Comparison of ENCODE assay signal across 8 cellular contexts in genomic region chr10:28984431-28984830, GRCh38.
DNase-seq lines count a peak whose midpoint lies in the region; ATAC-seq and TF ChIP-seq lines count a peak whose summit lies in the region.

No MANE protein-coding gene starts in this region.

- no peak overlapping the region for H2AFZ ChIP-seq in GM23248

- in situ Hi-C loops in GM23248 (cut with MboI) = no loop called here

- no peak overlapping the region for H3K9ac ChIP-seq in GM23248
- no peak overlapping the region for H3K9ac ChIP-seq in colonic mucosa (ENCODE audit: low read depth in 2 of 2, low read length in 2 of 2)

- H3K4me3 Mint-ChIP-seq in Calu3 (ENCODE audit: low read depth, unreplicated experiment) = peak overlapping the region; percentile 7

- H3K27me3 ChIP-seq in GM23248 (replicated peaks; ENCODE audit: insufficient read depth) = no peaks in the 10 kb centered on the region; the same call in 1 of the 2 replicates
- no peaks in the 10 kb centered on the region for H3K27me3 ChIP-seq in colonic mucosa

- intact Hi-C loops in Calu3 (cut with micrococcal nuclease; ENCODE audit: unreplicated experiment) = loop anchor here (5.0 kb wide), 1 partner anchor 102 kb away; no protein-coding TSS in a partner anchor
- intact Hi-C loops in colonic mucosa (cut with DNase I) = no loop called here

- H3K27me3 Mint-ChIP-seq in Calu3 (ENCODE audit: unreplicated experiment) = no peaks in the 10 kb centered on the region

- H3K79me2 ChIP-seq in GM23248 (ENCODE audit: insufficient read depth) = no peaks in the 10 kb centered on the region

- H3K9me2 ChIP-seq in GM23248 (ENCODE audit: insufficient read depth) = no peaks in the 10 kb centered on the region

- no peaks in the 10 kb centered on the region for H3F3A ChIP-seq in GM23248 (ENCODE audit: insufficient read depth)

- TF ChIP-seq CTCF in Calu3 (IDR thresholded peaks at IDR 0.05; ENCODE audit: unreplicated experiment) (no peak), colonic mucosa (IDR thresholded peaks at IDR 0.05) (no peak), GM10266 (IDR thresholded peaks at IDR 0.05; ENCODE audit: control insufficient read depth, insufficient read depth, low read depth, missing control alignments) (no peak)

- H3K4me1 Mint-ChIP-seq in Calu3 (ENCODE audit: low read depth, unreplicated experiment) = peaks cover 26% of the 10 kb centered on the region

- H3K4me1 ChIP-seq in GM23248 (ENCODE audit: insufficient read depth) (no peaks in the 10 kb centered on the region), colonic mucosa (no peaks in the 10 kb centered on the region)

- peak overlapping the region; percentile 48 for H3K27ac Mint-ChIP-seq in Calu3 (ENCODE audit: unreplicated experiment)

- H3K4me2 ChIP-seq in GM23248 (ENCODE audit: unreplicated experiment) = peak overlapping the region; percentile 27

- H3K36me3 ChIP-seq in GM23248 (ENCODE audit: low read depth) (no peaks in the 10 kb centered on the region), colonic mucosa (no peaks in the 10 kb centered on the region)

- H3K9me3 Mint-ChIP-seq in Calu3 (ENCODE audit: low read depth, unreplicated experiment) = no peaks in the 10 kb centered on the region

- H3K9me3 ChIP-seq in GM23248 (ENCODE audit: low read depth) = no peaks in the 10 kb centered on the region
- no peaks in the 10 kb centered on the region for H3K9me3 ChIP-seq in colonic mucosa

- CTCF ChIA-PET in Calu3 (lab: Charles Lee) = interaction anchor here (0.6 to 1.8 kb wide), 2 partner anchors 45 to 305 kb away, joined by 3 to 5 read pairs; no protein-coding TSS in a partner anchor

- BruUV-seq in Calu3 (replicated peaks; lab: Mats Ljungman, UMichigan) = no TSS peak

- ATAC-seq in HG03095 (IDR thresholded peaks at IDR 0.05; ENCODE audit: unreplicated experiment) = no peak

- H3K36me3 Mint-ChIP-seq in Calu3 (ENCODE audit: insufficient read depth, unreplicated experiment) = no peaks in the 10 kb centered on the region

- DNase-seq in Calu3 (peak; percentile 84), GM23248 (peak; percentile 79), NCI-H226 (peak; percentile 84), colonic mucosa (peak; percentile 60), medulla oblongata (ENCODE audit: extremely low spot score) (peak; percentile 30), GM10266 (ENCODE audit: extremely low spot score) (no peak)
- no peak for DNase-seq in NK-92 treated with Interleukin-12 subunit alpha and Interleukin-12 subunit beta, amount 100 ng/mL, for 24 hours (lab: John Stamatoyannopoulos, UW)

- no peaks in the 10 kb centered on the region for H4K20me1 ChIP-seq in GM23248 (ENCODE audit: insufficient read depth)

- H3K4me3 ChIP-seq in GM23248 = no peak overlapping the region
- H3K4me3 ChIP-seq in colonic mucosa = no peak overlapping the region

- WGBS in GM23248 (ENCODE audit: low coverage in 1 of 2, low lambda C conversion rate in 2 of 2, missing lambda C conversion rate in 2 of 2), 2 experiments = 17% methylated on average over 6 of the region's 6 CpGs

- H3K27ac ChIP-seq in GM23248 = no peak overlapping the region
- no peak overlapping the region for H3K27ac ChIP-seq in colonic mucosa

Comparison
In these comparisons a context has a peak if more than half of its experiments do, and no peak if none do; other contexts are left out.
1. DNase-seq: peak in Calu3 (single experiment), GM23248 (single experiment), NCI-H226 (single experiment), colonic mucosa (single experiment) and medulla oblongata (single experiment); none in GM10266 (single experiment) and NK-92 treated with Interleukin-12 subunit alpha and Interleukin-12 subunit beta, amount 100 ng/mL, for 24 hours (single experiment).